In the genomic region with DNA sequence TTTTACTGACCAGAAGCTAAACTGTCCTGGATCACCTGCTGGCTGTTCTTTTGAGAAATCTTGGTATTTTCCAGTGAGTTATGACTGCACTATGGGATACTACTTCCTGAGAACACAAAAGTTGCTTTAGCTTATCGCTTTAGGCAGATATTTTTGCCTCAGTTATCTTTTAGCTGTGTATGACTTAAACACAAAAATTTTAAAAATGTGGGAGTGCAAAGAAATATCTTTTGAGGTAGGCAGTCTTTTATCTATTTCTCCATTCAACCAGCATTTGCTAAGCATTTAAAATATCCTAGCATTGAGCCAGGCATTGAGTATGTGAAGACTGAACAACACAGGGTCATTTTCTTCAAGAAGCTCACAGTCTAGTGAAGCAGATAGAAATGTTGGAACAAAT, we compare ENCODE assay signal across 29 cellular contexts.
"Had no signal": no experiment of that assay in that cellular context is flagged by ENCODE, and none has a peak within 500 bp of the region (broad histone marks: within the 10 kb centered on the region; RNA-seq: fewer than 3 reads in every experiment).

No MANE protein-coding gene starts in this region.

- H3K4me1 ChIP-seq: foreskin keratinocyte, heart left ventricle, left lung, lower lobe of right lung, prostate gland, sigmoid colon, stomach, thyroid gland, upper lobe of right lung had no signal

- ATAC-seq: activated CD4-positive, CD25-positive, alpha-beta regulatory T cell treated with anti-CD3 and anti-CD28 coated beads, Interleukin-2, amount 50 U/mL, for 24 hours; foreskin keratinocyte; heart left ventricle; left lung; lower lobe of right lung; mucosa of descending colon; natural killer cell treated with Interleukin-12 subunit alpha and Interleukin-12 subunit beta and Interleukin-15 and Interleukin-18, amount 100 ng/mL, for 72 hours; upper lobe of right lung had no signal

- H3K27ac ChIP-seq: foreskin keratinocyte, heart left ventricle, left lung, lower lobe of right lung, ovary, prostate gland, sigmoid colon, stomach, thyroid gland, upper lobe of right lung, VCaP had no signal

- H3K36me3 ChIP-seq: heart left ventricle, left lung, lower lobe of right lung, ovary, prostate gland, sigmoid colon, stomach, thyroid gland, upper lobe of right lung had no signal

- H3K9me3 Mint-ChIP-seq: natural killer cell treated with Interleukin-12 subunit alpha and Interleukin-12 subunit beta and Interleukin-15 and Interleukin-18, amount 100 ng/mL, for 72 hours had no signal

- H3K4me3 ChIP-seq: heart left ventricle, left lung, lower lobe of right lung, mucosa of descending colon, ovary, prostate gland, sigmoid colon, stomach, thyroid gland, upper lobe of right lung had no signal

- DNase-seq: activated CD4-positive, alpha-beta T cell treated with anti-CD3 and anti-CD28 coated beads for 48 hours; activated CD4-positive, alpha-beta T cell treated with anti-CD3 and anti-CD28 coated beads, Interleukin-2, amount 50 U/mL, for 48 hours; activated CD8-positive, alpha-beta memory T cell treated with anti-CD3 and anti-CD28 coated beads for 24 hours; activated effector memory CD4-positive, alpha-beta T cell treated with Interleukin-2 at 50 U/mL for 16 hours; activated naive CD4-positive, alpha-beta T cell treated with Interleukin-2 at 50 U/mL for 16 hours; aorta; caudate nucleus; foreskin keratinocyte; heart left ventricle; kidney glomerular epithelial cell; left lung; lower lobe of right lung; mesendoderm; mucosa of descending colon; ovary; retina; sigmoid colon; small intestine; stimulated activated CD4-positive, alpha-beta T cell treated with anti-CD3 and anti-CD28 coated beads, Interleukin-1b, Interleukin-23, amount 100 ng/mL, for 48 hours; stimulated activated naive B cell treated with anti-CD40 and anti-IgM and Interleukin-4, amounts not matched to agents 10 μg/mL and 1 μg/mL and 100 μg/mL, for 72 hours; stomach; T-helper 1 cell; thyroid gland; upper lobe of right lung had no signal

- H3K9me3 ChIP-seq: heart left ventricle, left lung, lower lobe of right lung, mucosa of descending colon, ovary, prostate gland, sigmoid colon, stomach, thyroid gland, upper lobe of right lung had no signal

- H3K27me3 ChIP-seq: foreskin keratinocyte, heart left ventricle, left lung, ovary, sigmoid colon, stomach, thyroid gland, upper lobe of right lung had no signal

- H3K27ac Mint-ChIP-seq: activated naive CD8-positive, alpha-beta T cell; natural killer cell treated with Interleukin-12 subunit alpha and Interleukin-12 subunit beta and Interleukin-15 and Interleukin-18, amount 100 ng/mL, for 72 hours; stimulated activated naive B cell treated with anti-CD40 and anti-IgM and Interleukin-4, amounts not matched to agents 10 μg/mL and 1 μg/mL and 100 μg/mL, for 72 hours had no signal

- H3K4me3 Mint-ChIP-seq: activated naive CD8-positive, alpha-beta T cell; natural killer cell treated with Interleukin-12 subunit alpha and Interleukin-12 subunit beta and Interleukin-15 and Interleukin-18, amount 100 ng/mL, for 72 hours; stimulated activated naive B cell treated with anti-CD40 and anti-IgM and Interleukin-4, amounts not matched to agents 10 μg/mL and 1 μg/mL and 100 μg/mL, for 72 hours had no signal

- H3K36me3 Mint-ChIP-seq: natural killer cell treated with Interleukin-12 subunit alpha and Interleukin-12 subunit beta and Interleukin-15 and Interleukin-18, amount 100 ng/mL, for 72 hours; stimulated activated naive B cell treated with anti-CD40 and anti-IgM and Interleukin-4, amounts not matched to agents 10 μg/mL and 1 μg/mL and 100 μg/mL, for 72 hours had no signal

- H3K27me3 Mint-ChIP-seq: activated naive CD8-positive, alpha-beta T cell; natural killer cell treated with Interleukin-12 subunit alpha and Interleukin-12 subunit beta and Interleukin-15 and Interleukin-18, amount 100 ng/mL, for 72 hours; stimulated activated naive B cell treated with anti-CD40 and anti-IgM and Interleukin-4, amounts not matched to agents 10 μg/mL and 1 μg/mL and 100 μg/mL, for 72 hours had no signal
